Comparison of ENCODE assay signal across 2 cellular contexts in the genomic region with DNA sequence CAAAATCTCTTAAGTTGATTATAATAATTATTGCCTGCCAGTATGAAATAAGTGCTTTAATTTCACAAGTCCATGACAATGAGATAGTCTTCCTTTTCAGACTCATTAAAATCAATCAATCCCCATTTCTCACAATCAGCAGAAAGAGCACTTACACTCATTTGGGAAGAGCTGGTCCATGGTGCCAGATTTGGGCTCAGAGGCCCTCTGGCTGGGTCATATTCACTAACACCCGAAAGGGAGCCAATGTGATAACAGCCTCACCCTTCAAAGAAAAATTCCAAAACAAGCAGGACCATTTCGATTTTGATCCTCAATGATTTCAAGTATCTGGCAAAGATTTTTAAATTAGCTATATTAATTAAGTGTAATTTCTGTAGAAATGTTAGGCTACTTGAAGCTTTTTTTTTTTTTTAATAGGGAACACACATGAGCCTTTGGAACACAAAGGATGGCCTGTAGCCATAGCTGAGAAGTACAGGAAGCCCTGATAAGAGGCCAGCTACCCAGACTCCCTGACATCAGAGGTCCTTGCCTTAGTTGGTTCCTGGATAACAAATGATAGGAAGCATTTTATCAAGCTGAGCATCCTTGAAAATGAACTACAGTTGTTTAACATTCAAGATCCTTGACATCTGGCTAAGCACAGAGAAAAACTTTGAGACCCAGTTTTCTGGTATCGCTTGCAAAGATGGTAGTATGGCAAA.
TF ChIP-seq lines count a peak whose summit lies in the region.

No MANE protein-coding gene starts in this region.

TF ChIP-seq in K562, 482 proteins besides CTCF, POLR2A, EP300 and RAD21:
- TF ChIP-seq TCF3 (CRISPR knock-in tag; IDR thresholded peaks at IDR 0.05) (0 out of 2 replicates have a peak, but pooled peaks have one; percentile 11), ARID1B (IDR thresholded peaks at IDR 0.05) (no peak; the same call in 1 of the 2 replicates), CTBP1 (IDR thresholded peaks at IDR 0.05; ENCODE audit: borderline replicate concordance) (peak; percentile 58; the same call in 1 of the 2 replicates), TEAD4 (IDR thresholded peaks at IDR 0.05; ENCODE audit: low read length) (0 out of 2 replicates have a peak, but pooled peaks have one; percentile 12), TEAD4 (CRISPR knock-in tag; IDR thresholded peaks at IDR 0.05; ENCODE audit: borderline replicate concordance) (no peak), RCOR1 (IDR thresholded peaks at IDR 0.05; ENCODE audit: borderline replicate concordance in 1 of 2, low read depth in 2 of 2, low read length in 2 of 2) (peak; percentile 31 to 79; a peak in 2 of 4 replicates), GABPB2 (CRISPR knock-in tag; conservative IDR thresholded peaks at IDR 0.05) (no peak), TSC22D4 (tag; IDR thresholded peaks at IDR 0.05) (no peak), JUND (IDR thresholded peaks at IDR 0.05; ENCODE audit: borderline replicate concordance, low read depth, low read length) (0 out of 2 replicates have a peak, but pooled peaks have one; percentile 12), JUND (tag; IDR thresholded peaks at IDR 0.05; ENCODE audit: borderline replicate concordance, low read depth, low read length) (no peak), KDM1A (IDR thresholded peaks at IDR 0.05) (0 out of 4 replicates have a peak, but pooled peaks of 1 of the 2 experiments have one; percentile 15), CBFA2T3 (IDR thresholded peaks at IDR 0.05) (peak; percentile 70), CBFA2T2 (conservative IDR thresholded peaks at IDR 0.05) (peak; percentile 32; the same call in 1 of the 2 replicates)

TF ChIP-seq in SK-N-SH, 30 proteins besides CTCF, POLR2A, EP300 and RAD21:
- TF ChIP-seq TAF1 (IDR thresholded peaks at IDR 0.05; ENCODE audit: borderline replicate concordance, low read depth, low read length) (no peak), FOXJ3 (CRISPR knock-in tag; IDR thresholded peaks at IDR 0.05) (no peak), GATA2 (CRISPR knock-in tag; IDR thresholded peaks at IDR 0.05) (no peak), YY1 (IDR thresholded peaks at IDR 0.05; ENCODE audit: low read depth) (no peak), NFIC (IDR thresholded peaks at IDR 0.05; ENCODE audit: borderline replicate concordance) (no peak), SIN3A (IDR thresholded peaks at IDR 0.05; ENCODE audit: borderline replicate concordance, low read depth, low read length) (no peak), MXI1 (IDR thresholded peaks at IDR 0.05; ENCODE audit: low read depth, low read length) (no peak), FOSL2 (IDR thresholded peaks at IDR 0.05; ENCODE audit: borderline replicate concordance, low read depth) (no peak)
- TF ChIP-seq, protein P1, sequence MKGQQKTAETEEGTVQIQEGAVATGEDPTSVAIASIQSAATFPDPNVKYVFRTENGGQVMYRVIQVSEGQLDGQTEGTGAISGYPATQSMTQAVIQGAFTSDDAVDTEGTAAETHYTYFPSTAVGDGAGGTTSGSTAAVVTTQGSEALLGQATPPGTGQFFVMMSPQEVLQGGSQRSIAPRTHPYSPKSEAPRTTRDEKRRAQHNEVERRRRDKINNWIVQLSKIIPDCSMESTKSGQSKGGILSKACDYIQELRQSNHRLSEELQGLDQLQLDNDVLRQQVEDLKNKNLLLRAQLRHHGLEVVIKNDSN (IDR thresholded peaks at IDR 0.05; ENCODE audit: borderline replicate concordance, low read depth) = no peak
